ENCODE assay signal across 10 cellular contexts in the genomic region with DNA sequence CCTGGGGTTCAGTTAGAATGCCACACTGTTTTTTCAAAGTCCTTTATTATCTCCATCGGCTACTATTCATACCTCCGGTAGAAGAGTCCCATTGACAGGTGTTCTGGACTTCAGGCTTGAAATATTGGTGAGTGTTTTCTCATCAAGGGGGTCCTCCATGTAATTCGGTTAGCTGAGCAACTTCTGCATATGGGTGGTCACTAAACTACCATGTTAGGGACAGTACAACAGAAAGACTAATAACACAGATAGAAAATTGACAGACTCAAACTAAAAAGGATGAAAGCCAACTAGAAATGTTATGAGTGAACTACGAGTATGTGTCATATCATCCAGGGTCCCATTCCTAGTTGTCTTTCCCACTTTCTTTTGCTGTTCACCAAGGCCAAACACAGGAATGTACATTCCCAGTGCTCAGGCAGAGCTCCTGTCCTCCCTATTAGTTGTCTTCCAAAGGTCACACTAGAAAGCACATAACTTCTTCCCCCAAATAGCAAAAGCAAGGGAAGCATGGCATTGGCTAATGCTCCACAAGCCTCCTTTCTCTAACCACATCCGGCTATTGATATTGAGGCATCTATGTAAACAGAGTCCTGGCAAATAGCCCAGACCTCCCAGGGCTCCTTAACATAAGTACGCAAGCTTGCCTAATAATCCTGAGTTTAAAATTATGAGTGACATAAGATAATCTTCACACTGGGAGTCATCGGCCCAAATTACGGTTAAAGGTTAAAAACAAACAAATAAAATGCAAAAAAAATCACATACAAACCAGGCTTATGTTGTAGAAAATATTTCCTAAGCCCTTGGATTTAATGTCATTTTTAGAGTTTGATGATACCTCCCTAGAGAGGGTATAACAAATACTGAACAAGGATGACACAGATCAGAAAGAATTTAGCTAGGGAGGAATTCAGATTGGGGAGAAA. TPM values are rescaled to one million over a fixed set of nuclear protein-coding genes. Genes with fewer than 3 reads are reported as not detected.
A peak's percentile ranks its signal among the peaks of the same experiment; 100 is the strongest.
DNase-seq lines count a peak whose midpoint lies in the region; ATAC-seq and TF ChIP-seq lines count a peak whose summit lies in the region.
"Had no signal": no experiment of that assay in that cellular context is flagged by ENCODE, and none has a peak within 500 bp of the region (broad histone marks: within the 10 kb centered on the region; RNA-seq: fewer than 3 reads in every experiment).

No MANE protein-coding gene starts in this region.

- no peak for TF ChIP-seq CTCF in SK-N-SH (IDR thresholded peaks at IDR 0.05)
- TF ChIP-seq CTCF in gastroesophageal sphincter (IDR thresholded peaks at IDR 0.05): no peak
- no peak for TF ChIP-seq CTCF in spleen (IDR thresholded peaks at IDR 0.05 in 8 of 11, conservative IDR thresholded peaks at IDR 0.05 in 3 of 11)

- H3K27ac ChIP-seq in HUES48 (ENCODE audit: low read depth, low read length): peak overlapping the region; percentile 53
- H3K27ac ChIP-seq in SK-N-SH (ENCODE audit: low read depth in 2 of 2, low read length in 1 of 2): peak overlapping the region; percentile 39 to 88; a peak in 3 of 4 replicates
- peak overlapping the region in 3 of 4 donors; percentile 7 to 34 (median 14) for H3K27ac ChIP-seq in gastroesophageal sphincter
- peak overlapping the region in 7 of 8 donors; percentile 1 to 51 (median 37) for H3K27ac ChIP-seq in spleen

- no peak for TF ChIP-seq RAD21 in SK-N-SH (IDR thresholded peaks at IDR 0.05; ENCODE audit: low read length)

- DNase-seq in SK-N-SH (no peak), spleen (no peak), DMS79 treated with DMSO at 0.1 percent for 48 hours (lab: John Stamatoyannopoulos, UW) (no peak), GM19240 (ENCODE audit: insufficient read length, low spot score) (no peak)
- DNase-seq: caudate nucleus, occipital lobe had no signal

- no peaks in the 10 kb centered on the region for H3K9me2 ChIP-seq in SK-N-SH

- TF ChIP-seq EP300 in SK-N-SH (IDR thresholded peaks at IDR 0.05; ENCODE audit: borderline replicate concordance in 1 of 2, low read depth in 1 of 2, low read length in 1 of 2) (0 out of 4 replicates have a peak, but pooled peaks of 1 of the 2 experiments have one; percentile 35), gastroesophageal sphincter (IDR thresholded peaks at IDR 0.05) (no peak)

- H3K4me1 ChIP-seq in HUES48 (ENCODE audit: control insufficient read depth, insufficient read depth, low read length) (peaks cover 23% of the 10 kb centered on the region), SK-N-SH (ENCODE audit: control insufficient read depth in 1 of 2, insufficient read depth in 2 of 2, low read depth in 1 of 2, low read length in 1 of 2) (peaks cover 0 to 14% of the 10 kb centered on the region in 2 experiments; a peak in 3 of 4 replicates), gastroesophageal sphincter (no peaks in the 10 kb centered on the region), spleen (no peaks in the 10 kb centered on the region)

- WGBS in SK-N-SH (ENCODE audit: low lambda C conversion rate): 25% methylated on average over 8 of the region's 8 CpGs
- WGBS in gastroesophageal sphincter (ENCODE audit: low coverage in 1 of 2), 2 donors: 56 to 80% methylated on average over 6 to 8 of the region's 8 CpGs
- 72 to 84% (median 81%) methylated on average over 8 of the region's 8 CpGs for WGBS in spleen, 5 donors

- no peaks in the 10 kb centered on the region for H4K20me1 ChIP-seq in SK-N-SH (ENCODE audit: insufficient read depth)

- no peak for TF ChIP-seq POLR2A in gastroesophageal sphincter (IDR thresholded peaks at IDR 0.05)
- TF ChIP-seq POLR2A in spleen (IDR thresholded peaks at IDR 0.05): no peak

- H3K27me3 ChIP-seq in HUES48 (ENCODE audit: control insufficient read depth, insufficient read depth, low read length): no peaks in the 10 kb centered on the region
- no peaks in the 10 kb centered on the region for H3K27me3 ChIP-seq in SK-N-SH (ENCODE audit: insufficient read depth)
- H3K27me3 ChIP-seq in gastroesophageal sphincter: no peaks in the 10 kb centered on the region
- H3K27me3 ChIP-seq in spleen (replicated peaks in 1 of 7): no peaks in the 10 kb centered on the region

- intact Hi-C loops in spleen (cut with DNase I; ENCODE audit: low total_unique reads): no loop called here

- H3K79me2 ChIP-seq in SK-N-SH (ENCODE audit: insufficient read depth): no peaks in the 10 kb centered on the region

- H3K9me3 ChIP-seq in HUES48 (ENCODE audit: control insufficient read depth, insufficient read depth, low read length) (no peaks in the 10 kb centered on the region), SK-N-SH (no peaks in the 10 kb centered on the region), gastroesophageal sphincter (no peaks in the 10 kb centered on the region), spleen (no peaks in the 10 kb centered on the region)

- H3K9ac ChIP-seq in HUES48 (ENCODE audit: low read depth, low read length) (no peak overlapping the region), SK-N-SH (peak overlapping the region; percentile 7; the same call in 1 of the 2 replicates)

- H3F3A ChIP-seq in SK-N-SH (replicated peaks; ENCODE audit: insufficient read depth): peaks cover 31% of the 10 kb centered on the region

- H3K4me2 ChIP-seq in SK-N-SH: peak overlapping the region; percentile 58

- POLR2A ChIA-PET in SK-N-SH (lab: Yijun Ruan, JAX): no interaction called here

- no peak overlapping the region for H3K4me3 ChIP-seq in HUES48 (ENCODE audit: low read depth, low read length)
- H3K4me3 ChIP-seq in SK-N-SH (ENCODE audit: low read depth in 2 of 2, low read length in 1 of 2): peak overlapping the region in 1 of 2 experiments; percentile 21; a peak in 1 of 4 replicates
- no peak overlapping the region for H3K4me3 ChIP-seq in gastroesophageal sphincter
- H3K4me3 ChIP-seq in spleen: no peak overlapping the region

- H2AFZ ChIP-seq in SK-N-SH (ENCODE audit: low read depth): peak overlapping the region; percentile 3; the same call in 1 of the 2 replicates

- ATAC-seq in gastroesophageal sphincter (peak; percentile 24), HG03039 (IDR thresholded peaks at IDR 0.05; ENCODE audit: unreplicated experiment) (no peak)

- CTCF ChIA-PET in SK-N-SH (lab: Yijun Ruan, JAX): interaction anchor here (1.0 to 1.3 kb wide), 2 partner anchors 13 to 28 kb away, joined by 4 to 6 read pairs; no protein-coding TSS in a partner anchor

- H3K36me3 ChIP-seq in HUES48 (ENCODE audit: control insufficient read depth, insufficient read depth, low read length) (no peaks in the 10 kb centered on the region), SK-N-SH (replicated peaks in 1 of 2; ENCODE audit: control insufficient read depth in 1 of 2, insufficient read depth in 2 of 2, low read length in 1 of 2) (no peaks in the 10 kb centered on the region), gastroesophageal sphincter (no peaks in the 10 kb centered on the region), spleen (no peaks in the 10 kb centered on the region)

TF ChIP-seq in SK-N-SH, 30 proteins besides CTCF, POLR2A, EP300 and RAD21 (continues in another document):
- no peak for TF ChIP-seq SIN3A (IDR thresholded peaks at IDR 0.05; ENCODE audit: borderline replicate concordance, low read depth, low read length)
- no peak for TF ChIP-seq GATA2 (CRISPR knock-in tag; IDR thresholded peaks at IDR 0.05)
- peak; percentile 34; the same call in 1 of the 2 replicates for TF ChIP-seq TEAD4 (IDR thresholded peaks at IDR 0.05; ENCODE audit: borderline replicate concordance, insufficient read depth)
- peak; percentile 26; the same call in 1 of the 2 replicates for TF ChIP-seq GABPA (IDR thresholded peaks at IDR 0.05; ENCODE audit: low read depth)
- peak; percentile 91 for TF ChIP-seq NFIC (IDR thresholded peaks at IDR 0.05; ENCODE audit: borderline replicate concordance)
- no peak for TF ChIP-seq MXI1 (IDR thresholded peaks at IDR 0.05; ENCODE audit: low read depth, low read length)
- TF ChIP-seq FOSL2 (IDR thresholded peaks at IDR 0.05; ENCODE audit: borderline replicate concordance, low read depth): no peak
- TF ChIP-seq RXRA (IDR thresholded peaks at IDR 0.05; ENCODE audit: borderline replicate concordance, low read depth): no peak
- peak; percentile 64 for TF ChIP-seq TCF12 (IDR thresholded peaks at IDR 0.05)
- TF ChIP-seq CHD2 (IDR thresholded peaks at IDR 0.05; ENCODE audit: low read length, partially characterized antibody): no peak
- TF ChIP-seq, protein P1, sequence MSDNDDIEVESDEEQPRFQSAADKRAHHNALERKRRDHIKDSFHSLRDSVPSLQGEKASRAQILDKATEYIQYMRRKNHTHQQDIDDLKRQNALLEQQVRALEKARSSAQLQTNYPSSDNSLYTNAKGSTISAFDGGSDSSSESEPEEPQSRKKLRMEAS (IDR thresholded peaks at IDR 0.05; ENCODE audit: low read depth): no peak
- TF ChIP-seq EZH2phosphoT487 (IDR thresholded peaks at IDR 0.05; ENCODE audit: borderline replicate concordance, low read depth): no peak
- no peak for TF ChIP-seq RCOR1 (IDR thresholded peaks at IDR 0.05; ENCODE audit: low read length)
- TF ChIP-seq, protein P2, sequence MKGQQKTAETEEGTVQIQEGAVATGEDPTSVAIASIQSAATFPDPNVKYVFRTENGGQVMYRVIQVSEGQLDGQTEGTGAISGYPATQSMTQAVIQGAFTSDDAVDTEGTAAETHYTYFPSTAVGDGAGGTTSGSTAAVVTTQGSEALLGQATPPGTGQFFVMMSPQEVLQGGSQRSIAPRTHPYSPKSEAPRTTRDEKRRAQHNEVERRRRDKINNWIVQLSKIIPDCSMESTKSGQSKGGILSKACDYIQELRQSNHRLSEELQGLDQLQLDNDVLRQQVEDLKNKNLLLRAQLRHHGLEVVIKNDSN (IDR thresholded peaks at IDR 0.05; ENCODE audit: borderline replicate concordance, low read depth): no peak
- no peak for TF ChIP-seq NRF1 (IDR thresholded peaks at IDR 0.05; ENCODE audit: low read depth, low read length)
- no peak for TF ChIP-seq FOXJ3 (CRISPR knock-in tag; IDR thresholded peaks at IDR 0.05)
- TF ChIP-seq POLR2AphosphoS5 (IDR thresholded peaks at IDR 0.05; ENCODE audit: low read depth, low read length): peak; percentile 20; the same call in 1 of the 2 replicates

RNA-seq across cellular contexts. Expression of a gene that starts 13.2 kb away (rescaled TPM):
- polyA plus RNA-seq in SK-N-SH (2012; rRNA removed) (486 and 709 TPM in 2 replicates), spleen (100 to 1,000 TPM in 1 of 3 donors, 10 to 100 TPM in 2; 20.6 to 115 (median 74.2) TPM)
- polyA plus RNA-seq in SK-N-SH (2012; cell fraction: cytosol; rRNA removed): 749 and 798 TPM in 2 replicates
- 877 and 1,310 TPM in 2 replicates for polyA plus RNA-seq in SK-N-SH (2012; cell fraction: nucleus; rRNA removed)
- total RNA-seq in gastroesophageal sphincter (100 to 1,000 TPM; 122 to 691 (median 363) TPM), spleen (100 to 1,000 TPM; 253 to 556 (median 319) TPM)
- total RNA-seq: activated CD8-positive, alpha-beta memory T cell treated with anti-CD3 and anti-CD28 coated beads for 36 hours had no signal
